ENCODE assay signal across 18 cellular contexts in the genomic region with DNA sequence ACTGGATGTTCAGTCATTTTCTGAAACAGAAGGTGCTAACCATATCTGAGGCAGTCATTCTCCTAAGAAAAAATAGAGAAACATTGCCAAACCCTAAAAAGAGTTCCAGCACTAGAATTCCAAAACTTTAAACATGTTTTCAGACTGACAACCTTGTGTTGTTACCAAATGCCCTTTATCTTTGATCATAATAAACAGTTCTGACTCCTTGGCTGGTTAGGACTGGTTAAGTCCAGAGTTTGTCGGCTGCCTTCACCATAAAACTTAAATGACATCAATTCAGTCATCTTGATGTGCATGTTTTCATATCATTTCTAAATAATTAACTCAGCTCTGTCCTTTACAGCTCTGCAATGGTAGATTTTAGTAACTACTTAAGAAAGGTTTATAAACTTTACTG.
DNase-seq lines count a peak whose midpoint lies in the region; ATAC-seq and TF ChIP-seq lines count a peak whose summit lies in the region.
"Had no signal": no experiment of that assay in that cellular context is flagged by ENCODE, and none has a peak within 500 bp of the region (broad histone marks: within the 10 kb centered on the region; RNA-seq: fewer than 3 reads in every experiment).

No MANE protein-coding gene starts in this region.

- H3K23ac ChIP-seq in IMR-90 (ENCODE audit: low read depth, low read length) (no peak overlapping the region), mesenchymal stem cell (ENCODE audit: low read length in 2 of 2) (no peak overlapping the region)

- H2BK120ac ChIP-seq in IMR-90 (ENCODE audit: low read depth, low read length), result no peak overlapping the region
- H2BK120ac ChIP-seq in mesenchymal stem cell (ENCODE audit: low read depth, low read length), result no peak overlapping the region

- H3K4me1 ChIP-seq in IMR-90 (ENCODE audit: control insufficient read depth, insufficient read depth, low read length) (peaks cover 8% of the 10 kb centered on the region), mesenchymal stem cell (ENCODE audit: control insufficient read depth, insufficient read depth, low read depth, low read length) (peaks cover 5% of the 10 kb centered on the region), tibial artery (peaks cover 0 to 100% (median 23%) of the 10 kb centered on the region in 4 donors)

- H2BK5ac ChIP-seq in IMR-90 (ENCODE audit: low read depth, low read length, poor library complexity, severe bottlenecking) (no peak overlapping the region), mesenchymal stem cell (ENCODE audit: low read depth, low read length, poor library complexity, severe bottlenecking) (no peak overlapping the region)

- no peak for TF ChIP-seq CTCF in IMR-90 (conservative IDR thresholded peaks at IDR 0.05; ENCODE audit: low read depth, low read length)
- TF ChIP-seq CTCF in chondrocyte (IDR thresholded peaks at IDR 0.05), result no peak
- no peak for TF ChIP-seq CTCF in tibial artery (IDR thresholded peaks at IDR 0.05)
- no peak for TF ChIP-seq CTCF in GM10248 (IDR thresholded peaks at IDR 0.05; ENCODE audit: control extremely low read depth, extremely low read depth, low read depth, missing control alignments)

- no CpG with 5 or more reads among the region's 1 CpG for WGBS in IMR-90 (ENCODE audit: extremely low coverage in 2 of 2, insufficient read length in 1 of 2), 2 experiments
- 83% methylated on average over 1 of the region's 1 CpG for WGBS in mesenchymal stem cell

- peak overlapping the region; percentile 84 for H3K27ac Mint-ChIP-seq in chondrocyte (ENCODE audit: unreplicated experiment)
- H3K27ac Mint-ChIP-seq: HFFc6 had no signal

- H4K8ac ChIP-seq in IMR-90 (ENCODE audit: low read depth in 2 of 2, low read length in 2 of 2) (no peak overlapping the region), mesenchymal stem cell (ENCODE audit: low read length) (no peak overlapping the region)

- H2BK15ac ChIP-seq in IMR-90 (ENCODE audit: low read depth, low read length), result no peak overlapping the region
- H2BK15ac ChIP-seq in mesenchymal stem cell (ENCODE audit: low read depth, poor library complexity, severe bottlenecking), result no peak overlapping the region

- H2BK12ac ChIP-seq in mesenchymal stem cell (ENCODE audit: low read length in 2 of 2), result no peak overlapping the region

- 0 out of 2 replicates have a peak, but pooled peaks cover 3% of the 10 kb centered on the region for H4K20me1 ChIP-seq in IMR-90 (ENCODE audit: insufficient read depth, low read length)

- H2AFZ ChIP-seq in IMR-90 (replicated peaks; ENCODE audit: low read length, poor library complexity) (no peak overlapping the region), mesenchymal stem cell (ENCODE audit: low read depth, low read length) (no peak overlapping the region)
- H2AFZ ChIP-seq: PC-9 had no signal

- H3K56ac ChIP-seq in IMR-90 (ENCODE audit: extremely low read depth, insufficient read depth, low read length), result no peak overlapping the region

- H3K4me2 ChIP-seq in IMR-90 (ENCODE audit: low read depth, low read length) (no peak overlapping the region), mesenchymal stem cell (ENCODE audit: low read length, poor library complexity, severe bottlenecking) (no peak overlapping the region)
- H3K4me2 ChIP-seq: KMS-11, PC-9 had no signal

- no peak for TF ChIP-seq POLR2A in IMR-90 (IDR thresholded peaks at IDR 0.05; ENCODE audit: low read depth, low read length)

- no peak overlapping the region for H3K4ac ChIP-seq in IMR-90 (ENCODE audit: low read depth, low read length)
- H3K4ac ChIP-seq in mesenchymal stem cell (ENCODE audit: low read depth in 1 of 2, low read length in 2 of 2), result no peak overlapping the region

- no peaks in the 10 kb centered on the region for H3K9me3 Mint-ChIP-seq in chondrocyte (ENCODE audit: low read depth)
- H3K9me3 Mint-ChIP-seq: HFFc6 had no signal

- no peak overlapping the region for H2BK20ac ChIP-seq in IMR-90 (ENCODE audit: low read depth, low read length)

- no peak overlapping the region for H4K5ac ChIP-seq in IMR-90 (ENCODE audit: low read depth, low read length)

- no peak overlapping the region for H4K91ac ChIP-seq in IMR-90 (ENCODE audit: insufficient read depth, low read depth, low read length)
- no peak overlapping the region for H4K91ac ChIP-seq in mesenchymal stem cell (ENCODE audit: low read length)

- dilution Hi-C loops in IMR-90 (cut with HindIII; ENCODE audit: low sequenced_read_pairs, unreplicated experiment), result no loop called here

- H3K4me3 Mint-ChIP-seq in chondrocyte (ENCODE audit: unreplicated experiment), result no peak overlapping the region
- H3K4me3 Mint-ChIP-seq: HFFc6 had no signal

- DNase-seq in IMR-90, result peak; percentile 21
- no peak for DNase-seq in chondrocyte (ENCODE audit: low spot score)
- DNase-seq in mesenchymal stem cell, result no peak
- DNase-seq in tibial artery, result no peak
- DNase-seq in HuH-7.5 (ENCODE audit: low spot score), result no peak
- DNase-seq in T1000 (lab: John Stamatoyannopoulos, UW), result no peak
- DNase-seq in GM10248 (ENCODE audit: extremely low spot score), result no peak
- DNase-seq: C1 segment of cervical spinal cord, DMS 273 treated with DMSO at 0.1 percent for 48 hours, GF-D8, HFFc6, NCI-H1092 treated with DMSO at 0.1 percent for 48 hours, NCI-H1694 treated with DMSO at 0.1 percent for 48 hours, NCI-H2107, NCI-H2227 treated with DMSO at 0.1 percent for 48 hours, NCI-H524, PC-9 had no signal

- TF ChIP-seq RAD21 in IMR-90 (IDR thresholded peaks at IDR 0.05; ENCODE audit: low read length), result no peak

- H3K18ac ChIP-seq in IMR-90 (ENCODE audit: low read depth, low read length) (no peak overlapping the region), mesenchymal stem cell (ENCODE audit: low read depth in 1 of 2, low read length in 2 of 2) (no peak overlapping the region)

- intact Hi-C loops in IMR-90 (cut with micrococcal nuclease) (no loop called here), tibial artery (cut with DNase I; ENCODE audit: low total_unique reads) (no loop called here)

- peaks cover 62% of the 10 kb centered on the region for H3K36me3 Mint-ChIP-seq in chondrocyte (ENCODE audit: low read depth)

- in situ Hi-C loops in IMR-90 (cut with MboI; ENCODE audit: low sequenced_read_pairs), result no loop called here

- H3K36me3 ChIP-seq in IMR-90 (ENCODE audit: control insufficient read depth, insufficient read depth, low read length) (peaks cover 7% of the 10 kb centered on the region), mesenchymal stem cell (ENCODE audit: control insufficient read depth in 1 of 2, insufficient read depth in 2 of 2, low read depth in 1 of 2, low read length in 2 of 2) (peaks cover 0 to 9% of the 10 kb centered on the region in 2 experiments), tibial artery (peaks cover 0 to 13% (median 12%) of the 10 kb centered on the region in 3 donors)

- H3K27ac ChIP-seq in IMR-90 (ENCODE audit: insufficient read depth, low read length) (no peak overlapping the region), mesenchymal stem cell (ENCODE audit: low read length, poor library complexity, severe bottlenecking) (peak overlapping the region; percentile 30), tibial artery (peak overlapping the region; percentile 58 to 72)
- H3K27ac ChIP-seq: KMS-11, PC-9 had no signal

- no TSS peak for BruUV-seq in IMR-90 (replicated peaks; lab: Mats Ljungman, UMichigan)

- H2AK9ac ChIP-seq in IMR-90 (replicated peaks; ENCODE audit: low read depth, low read length, poor library complexity), result no peak overlapping the region

- CTCF ChIA-PET in IMR-90 (lab: Yijun Ruan, JAX) (no interaction called here), GM10248 (lab: Yijun Ruan, JAX) (interaction anchor here (0.7 to 1.5 kb wide), 3 partner anchors 12 to 41 kb away, joined by 3 to 4 read pairs (median 3); no protein-coding TSS in a partner anchor)

- peaks cover 86% of the 10 kb centered on the region for H3K4me1 Mint-ChIP-seq in chondrocyte (ENCODE audit: low read depth)

- H3K9me3 ChIP-seq in IMR-90 (ENCODE audit: control insufficient read depth, insufficient read depth, low read length) (no peaks in the 10 kb centered on the region), mesenchymal stem cell (ENCODE audit: control insufficient read depth, low read length) (no peaks in the 10 kb centered on the region), tibial artery (no peaks in the 10 kb centered on the region)

- no peak overlapping the region for H3K9ac ChIP-seq in IMR-90 (ENCODE audit: low read depth, low read length)
- no peak overlapping the region for H3K9ac ChIP-seq in mesenchymal stem cell (ENCODE audit: low read length)
- H3K9ac ChIP-seq: KMS-11 had no signal

- no peaks in the 10 kb centered on the region for H3K27me3 ChIP-seq in IMR-90 (ENCODE audit: control insufficient read depth, insufficient read depth, low read length)
- no peaks in the 10 kb centered on the region for H3K27me3 ChIP-seq in mesenchymal stem cell (ENCODE audit: control insufficient read depth in 1 of 2, insufficient read depth in 1 of 2, low read length in 2 of 2)
- H3K27me3 ChIP-seq in tibial artery, result no peaks in the 10 kb centered on the region

- no peaks in the 10 kb centered on the region for H3K27me3 Mint-ChIP-seq in chondrocyte (ENCODE audit: low read depth)

- ATAC-seq in IMR-90 (ENCODE audit: low read depth), result peak; percentile 64

- H3K4me3 ChIP-seq in IMR-90 (ENCODE audit: insufficient read depth, low read depth, low read length), result no peak overlapping the region
- no peak overlapping the region for H3K4me3 ChIP-seq in mesenchymal stem cell (ENCODE audit: insufficient read depth in 1 of 2, low read depth in 1 of 2, low read length in 2 of 2)
- no peak overlapping the region for H3K4me3 ChIP-seq in tibial artery
- H3K4me3 ChIP-seq: PC-9 had no signal

- H2AK5ac ChIP-seq in IMR-90 (ENCODE audit: low read depth, low read length) (no peak overlapping the region), mesenchymal stem cell (ENCODE audit: low read length, severe bottlenecking) (no peak overlapping the region)

- H3K79me1 ChIP-seq in IMR-90 (ENCODE audit: low read depth in 1 of 2, low read length in 2 of 2), result peaks cover 12 to 18% of the 10 kb centered on the region in 2 experiments
- H3K79me1 ChIP-seq in mesenchymal stem cell (replicated peaks; ENCODE audit: low read length, poor library complexity, severe bottlenecking), result peaks cover 7% of the 10 kb centered on the region

- no peak overlapping the region for H3K14ac ChIP-seq in IMR-90 (replicated peaks; ENCODE audit: low read depth, low read length)
- H3K14ac ChIP-seq in mesenchymal stem cell (ENCODE audit: low read length in 2 of 2), result no peak overlapping the region

- H3K9me1 ChIP-seq in IMR-90 (ENCODE audit: insufficient read depth, low read length), result peaks cover 18% of the 10 kb centered on the region

- POLR2A ChIA-PET in IMR-90 (lab: Charles Lee; ENCODE audit: unreplicated experiment) (no interaction called here), GM10248 (lab: Yijun Ruan, JAX) (no interaction called here)

TF ChIP-seq in IMR-90, 13 proteins besides CTCF, POLR2A, EP300 and RAD21:
- no peak for TF ChIP-seq MAZ (IDR thresholded peaks at IDR 0.05; ENCODE audit: borderline replicate concordance, low read depth, low read length)
- TF ChIP-seq CHD1 (IDR thresholded peaks at IDR 0.05; ENCODE audit: low read depth, low read length), result no peak
- no peak for TF ChIP-seq NFE2L2 (IDR thresholded peaks at IDR 0.05; ENCODE audit: low read depth, low read length)
- TF ChIP-seq SMC3 (IDR thresholded peaks at IDR 0.05; ENCODE audit: low read depth, low read length), result no peak
- TF ChIP-seq MAFK (IDR thresholded peaks at IDR 0.05; ENCODE audit: low read depth, low read length), result no peak
